ENCODE assay signal across 15 cellular contexts in genomic region chr3:39748002-39748401, GRCh38.
"Had no signal": no experiment of that assay in that cellular context is flagged by ENCODE, and none has a peak within 500 bp of the region (broad histone marks: within the 10 kb centered on the region; RNA-seq: fewer than 3 reads in every experiment).

No MANE protein-coding gene starts in this region.

- H3K27me3 Mint-ChIP-seq: activated CD4-positive, alpha-beta memory T cell treated with anti-CD3 and anti-CD28 coated beads, Interleukin-2, amount 10 ng/mL, durations not matched to agents 7 days and 5 days; naive B cell; stimulated activated naive CD8-positive, alpha-beta T cell treated with anti-CD3 and anti-CD28 coated beads, Interleukin-15, amount 100 ng/mL, for 72 hours had no signal

- H3K27ac Mint-ChIP-seq: activated CD4-positive, alpha-beta memory T cell treated with anti-CD3 and anti-CD28 coated beads, Interleukin-2, amount 10 ng/mL, durations not matched to agents 7 days and 5 days; activated T-cell treated with anti-CD3 and anti-CD28 coated beads, Interleukin-2, amount 50 U/mL, for 24 hours; naive B cell; neural progenitor cell; stimulated activated naive CD8-positive, alpha-beta T cell treated with anti-CD3 and anti-CD28 coated beads, Interleukin-15, amount 100 ng/mL, for 72 hours; WTC11 had no signal

- H3K36me3 Mint-ChIP-seq: naive B cell, neural progenitor cell, WTC11 had no signal

- DNase-seq: activated CD4-positive, alpha-beta memory T cell treated with anti-CD3 and anti-CD28 coated beads, Interleukin-2, amount 10 ng/mL, durations not matched to agents 7 days and 5 days; activated CD4-positive, alpha-beta T cell treated with anti-CD3 and anti-CD28 coated beads for 4 hours; activated effector memory CD4-positive, alpha-beta T cell treated with Interleukin-2 at 50 U/mL for 16 hours; activated naive CD4-positive, alpha-beta T cell treated with anti-CD3 and anti-CD28 coated beads, Interleukin-2, amount 50 U/mL, for 16 hours; activated T-cell treated with anti-CD3 and anti-CD28 coated beads, Interleukin-2, amount 50 U/mL, for 24 hours; islet precursor cell; naive B cell; sigmoid colon; spleen; stimulated activated naive CD8-positive, alpha-beta T cell treated with anti-CD3 and anti-CD28 coated beads, Interleukin-15, amount 100 ng/mL, for 72 hours; testis; upper lobe of right lung had no signal

- ATAC-seq: left lobe of liver; stimulated activated naive CD8-positive, alpha-beta T cell treated with anti-CD3 and anti-CD28 coated beads, Interleukin-15, amount 100 ng/mL, for 72 hours; upper lobe of right lung; WTC11 had no signal

- H3K9me3 Mint-ChIP-seq: activated CD4-positive, alpha-beta memory T cell treated with anti-CD3 and anti-CD28 coated beads, Interleukin-2, amount 10 ng/mL, durations not matched to agents 7 days and 5 days; activated T-cell treated with anti-CD3 and anti-CD28 coated beads, Interleukin-2, amount 50 U/mL, for 24 hours; naive B cell; neural progenitor cell; stimulated activated naive CD8-positive, alpha-beta T cell treated with anti-CD3 and anti-CD28 coated beads, Interleukin-15, amount 100 ng/mL, for 72 hours; WTC11 had no signal

- H3K4me3 Mint-ChIP-seq: activated CD4-positive, alpha-beta memory T cell treated with anti-CD3 and anti-CD28 coated beads, Interleukin-2, amount 10 ng/mL, durations not matched to agents 7 days and 5 days; activated T-cell treated with anti-CD3 and anti-CD28 coated beads, Interleukin-2, amount 50 U/mL, for 24 hours; naive B cell; neural progenitor cell; stimulated activated naive CD8-positive, alpha-beta T cell treated with anti-CD3 and anti-CD28 coated beads, Interleukin-15, amount 100 ng/mL, for 72 hours; WTC11 had no signal

- H3K4me1 Mint-ChIP-seq: activated CD4-positive, alpha-beta memory T cell treated with anti-CD3 and anti-CD28 coated beads, Interleukin-2, amount 10 ng/mL, durations not matched to agents 7 days and 5 days; neural progenitor cell had no signal
